1 cellular context compared by ENCODE assay signal in genomic region chr14:39186941-39187525, GRCh38.
TF ChIP-seq lines count a peak whose summit lies in the region.

No MANE protein-coding gene starts in this region.

TF ChIP-seq in K562, 482 proteins besides CTCF, POLR2A, EP300 and RAD21:
- TF ChIP-seq JUND (IDR thresholded peaks at IDR 0.05; ENCODE audit: borderline replicate concordance, low read depth, low read length): no peak
- TF ChIP-seq JUND (tag; IDR thresholded peaks at IDR 0.05; ENCODE audit: borderline replicate concordance, low read depth, low read length): no peak
- no peak for TF ChIP-seq ELF1 (tag; IDR thresholded peaks at IDR 0.05)
- TF ChIP-seq, protein P1, sequence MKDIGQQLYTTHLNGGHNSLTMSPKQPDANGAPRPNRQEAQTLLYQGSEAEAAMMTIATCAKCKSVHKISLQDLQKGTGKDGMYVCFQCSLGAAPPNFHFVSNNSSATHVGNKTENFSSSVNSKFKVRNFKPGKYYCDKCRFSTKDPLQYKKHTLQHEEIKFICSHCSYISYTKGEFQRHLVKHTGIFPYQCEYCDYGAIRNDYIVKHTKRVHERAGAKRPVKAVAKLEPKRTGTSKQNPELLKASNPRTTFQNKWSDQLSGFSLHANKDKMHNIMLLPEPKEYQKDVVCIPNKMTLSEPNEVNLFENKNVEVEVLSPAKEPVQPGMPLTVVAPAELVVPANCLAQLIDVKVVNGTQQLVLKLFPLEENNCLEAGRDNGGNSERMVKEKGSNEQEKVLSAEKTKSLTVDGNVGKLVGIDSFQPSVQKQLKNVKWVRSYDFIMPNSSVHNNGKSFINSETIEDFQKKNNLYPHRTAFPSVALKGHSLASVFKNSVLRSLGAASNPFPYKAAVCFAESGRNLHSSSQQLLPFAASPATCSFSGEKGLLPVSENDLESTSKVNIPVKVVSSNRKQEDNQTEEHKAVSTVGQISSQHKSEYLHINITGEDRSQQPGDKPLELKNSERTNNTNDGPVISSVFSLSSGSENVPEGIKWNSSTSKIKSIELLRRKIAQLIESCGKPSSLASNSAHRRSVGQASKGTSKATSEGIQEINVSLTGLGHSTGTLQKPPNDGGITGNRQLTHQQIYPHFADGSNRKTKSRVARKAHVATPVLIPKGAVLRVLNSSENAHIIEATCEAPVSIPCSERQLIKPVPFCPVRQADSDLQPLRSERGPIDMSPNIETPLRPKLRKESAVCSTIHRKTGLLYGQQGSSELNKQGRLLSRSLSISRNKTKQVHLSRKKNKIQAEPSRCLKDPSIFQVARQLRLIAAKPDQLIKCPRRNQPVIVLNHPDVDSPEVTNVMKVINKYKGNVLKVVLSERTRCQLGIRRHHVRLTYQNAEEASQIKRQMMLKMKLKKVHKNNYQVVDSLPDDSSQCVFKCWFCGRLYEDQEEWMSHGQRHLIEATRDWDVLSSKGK (CRISPR knock-in tag; IDR thresholded peaks at IDR 0.05): no peak
- no peak for TF ChIP-seq CBX5 (IDR thresholded peaks at IDR 0.05; ENCODE audit: borderline replicate concordance, low read depth)
- TF ChIP-seq HLTF (IDR thresholded peaks at IDR 0.05): no peak
- TF ChIP-seq PTTG1 (tag; IDR thresholded peaks at IDR 0.05; ENCODE audit: low read depth): no peak
- TF ChIP-seq, protein P2, sequence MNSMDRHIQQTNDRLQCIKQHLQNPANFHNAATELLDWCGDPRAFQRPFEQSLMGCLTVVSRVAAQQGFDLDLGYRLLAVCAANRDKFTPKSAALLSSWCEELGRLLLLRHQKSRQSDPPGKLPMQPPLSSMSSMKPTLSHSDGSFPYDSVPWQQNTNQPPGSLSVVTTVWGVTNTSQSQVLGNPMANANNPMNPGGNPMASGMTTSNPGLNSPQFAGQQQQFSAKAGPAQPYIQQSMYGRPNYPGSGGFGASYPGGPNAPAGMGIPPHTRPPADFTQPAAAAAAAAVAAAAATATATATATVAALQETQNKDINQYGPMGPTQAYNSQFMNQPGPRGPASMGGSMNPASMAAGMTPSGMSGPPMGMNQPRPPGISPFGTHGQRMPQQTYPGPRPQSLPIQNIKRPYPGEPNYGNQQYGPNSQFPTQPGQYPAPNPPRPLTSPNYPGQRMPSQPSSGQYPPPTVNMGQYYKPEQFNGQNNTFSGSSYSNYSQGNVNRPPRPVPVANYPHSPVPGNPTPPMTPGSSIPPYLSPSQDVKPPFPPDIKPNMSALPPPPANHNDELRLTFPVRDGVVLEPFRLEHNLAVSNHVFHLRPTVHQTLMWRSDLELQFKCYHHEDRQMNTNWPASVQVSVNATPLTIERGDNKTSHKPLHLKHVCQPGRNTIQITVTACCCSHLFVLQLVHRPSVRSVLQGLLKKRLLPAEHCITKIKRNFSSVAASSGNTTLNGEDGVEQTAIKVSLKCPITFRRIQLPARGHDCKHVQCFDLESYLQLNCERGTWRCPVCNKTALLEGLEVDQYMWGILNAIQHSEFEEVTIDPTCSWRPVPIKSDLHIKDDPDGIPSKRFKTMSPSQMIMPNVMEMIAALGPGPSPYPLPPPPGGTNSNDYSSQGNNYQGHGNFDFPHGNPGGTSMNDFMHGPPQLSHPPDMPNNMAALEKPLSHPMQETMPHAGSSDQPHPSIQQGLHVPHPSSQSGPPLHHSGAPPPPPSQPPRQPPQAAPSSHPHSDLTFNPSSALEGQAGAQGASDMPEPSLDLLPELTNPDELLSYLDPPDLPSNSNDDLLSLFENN (IDR thresholded peaks at IDR 0.05; ENCODE audit: low read depth in 2 of 2, low read length in 2 of 2): 0 out of 4 replicates have a peak, but pooled peaks of 1 of the 2 experiments have one; percentile 13
TF ChIP-seq in K562: peak in this region for 1.
